ENCODE assay signal across 1 cellular context in the genomic region with DNA sequence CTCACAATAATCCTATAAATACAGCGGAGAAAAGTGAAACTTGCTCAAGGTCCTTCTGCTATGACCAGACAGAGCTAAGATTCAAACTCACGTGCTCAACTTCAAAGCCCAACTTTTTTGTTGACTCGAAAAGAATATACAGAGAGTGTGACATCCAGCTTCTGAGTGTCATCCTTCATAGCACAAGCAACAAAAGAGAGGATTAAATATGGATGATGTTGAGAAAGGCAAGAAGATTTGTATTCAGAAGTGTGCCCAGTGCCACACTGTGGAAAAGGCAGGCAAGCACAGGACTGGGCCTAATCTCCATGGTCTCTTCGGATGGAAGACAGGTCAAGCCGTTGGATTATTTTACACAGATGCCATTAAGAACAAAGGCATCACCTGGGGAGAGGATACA.
TF ChIP-seq lines count a peak whose summit lies in the region.

No MANE protein-coding gene starts in this region.

TF ChIP-seq in HCT116, 20 proteins besides CTCF, POLR2A, EP300 and RAD21 (continued from another document):
- TF ChIP-seq EZH2phosphoT487 (IDR thresholded peaks at IDR 0.05; ENCODE audit: borderline replicate concordance) (no peak), SP1 (IDR thresholded peaks at IDR 0.05; ENCODE audit: low read depth) (0 out of 2 replicates have a peak, but pooled peaks have one; percentile 17), YY1 (IDR thresholded peaks at IDR 0.05; ENCODE audit: extremely low read depth, insufficient replicate concordance, low read depth, low read length) (peak; percentile 55)
